11 cellular contexts compared by ENCODE assay signal in genomic region chr7:123824754-123825067, GRCh38. TPM values are rescaled to one million over a fixed set of nuclear protein-coding genes. Genes with fewer than 3 reads are reported as not detected.
DNase-seq lines count a peak whose midpoint lies in the region; ATAC-seq and TF ChIP-seq lines count a peak whose summit lies in the region.
"Had no signal": no experiment of that assay in that cellular context is flagged by ENCODE, and none has a peak within 500 bp of the region (broad histone marks: within the 10 kb centered on the region; RNA-seq: fewer than 3 reads in every experiment).

No MANE protein-coding gene starts in this region.

- H3K4me3 ChIP-seq in hepatocyte: no peak overlapping the region
- H3K4me3 ChIP-seq: thoracic aorta had no signal

- TF ChIP-seq CTCF in hepatocyte (IDR thresholded peaks at IDR 0.05; ENCODE audit: poor library complexity): no peak

- no peak overlapping the region for H2AFZ ChIP-seq in hepatocyte

- no peak overlapping the region for H3K4me2 ChIP-seq in hepatocyte

- 23% methylated on average over 1 of the region's 1 CpG for WGBS in hepatocyte (ENCODE audit: low lambda C conversion rate, missing lambda C conversion rate)

- no peaks in the 10 kb centered on the region for H3K9me2 ChIP-seq in hepatocyte (replicated peaks; ENCODE audit: insufficient read depth)

- H3K27me3 ChIP-seq in hepatocyte: no peaks in the 10 kb centered on the region

- H3K36me3 ChIP-seq in hepatocyte (replicated peaks; ENCODE audit: insufficient read depth, low read depth): no peaks in the 10 kb centered on the region
- H3K36me3 ChIP-seq: thoracic aorta had no signal

- intact Hi-C loops in Right ventricle myocardium superior (cut with DNase I): no loop called here

- no peaks in the 10 kb centered on the region for H3K79me2 ChIP-seq in hepatocyte

- H3K4me1 ChIP-seq in hepatocyte (ENCODE audit: insufficient read depth): no peaks in the 10 kb centered on the region

- H3K9me3 ChIP-seq in hepatocyte (ENCODE audit: low read depth): no peaks in the 10 kb centered on the region
- H3K9me3 ChIP-seq: thoracic aorta had no signal

- no peaks in the 10 kb centered on the region for H4K20me1 ChIP-seq in hepatocyte (ENCODE audit: insufficient read depth, poor library complexity, severe bottlenecking)

- ATAC-seq in GM18909 (IDR thresholded peaks at IDR 0.05; ENCODE audit: poor library complexity, unreplicated experiment) (peak; percentile 38), GM21723 (IDR thresholded peaks at IDR 0.05; ENCODE audit: unreplicated experiment) (peak; percentile 39), Right ventricle myocardium superior (ENCODE audit: poor library complexity) (no peak)
- ATAC-seq: Panc1 had no signal

- DNase-seq in NCI-H1092 treated with DMSO at 0.1 percent for 48 hours (lab: John Stamatoyannopoulos, UW) (peak; percentile 37), hepatocyte (ENCODE audit: low spot score) (peak; percentile 32), mucosa of gallbladder (ENCODE audit: low spot score) (no peak), NCI-H446 treated with DMSO at 0.1 percent for 48 hours (lab: John Stamatoyannopoulos, UW) (no peak), anterior cingulate cortex (lab: John Stamatoyannopoulos, UW) (no peak), Right ventricle myocardium superior (no peak)
- DNase-seq: kidney glomerular epithelial cell had no signal

- peak overlapping the region; percentile 7 for H3K27ac ChIP-seq in hepatocyte
- H3K27ac ChIP-seq: thoracic aorta had no signal

RNA-seq across cellular contexts. Expression of gene HYAL4, which starts 20.3 kb away (rescaled TPM):
- total RNA-seq in hepatocyte: 0.07 TPM in 1 of 2 replicates, not detected in the other
- not detected in 2 replicates for polyA plus RNA-seq in hepatocyte
- not detected for total RNA-seq in mucosa of gallbladder
- total RNA-seq in Right ventricle myocardium superior: not detected
- total RNA-seq: thoracic aorta had no signal

Comparison
In these comparisons a context has a peak if more than half of its experiments do, and no peak if none do; other contexts are left out.
1. DNase-seq: peak in NCI-H1092 treated with DMSO at 0.1 percent for 48 hours (single experiment) and hepatocyte (single experiment); none in mucosa of gallbladder (single experiment), NCI-H446 treated with DMSO at 0.1 percent for 48 hours (single experiment), anterior cingulate cortex (0 of 58) and Right ventricle myocardium superior (single experiment).